ENCODE assay signal across 19 cellular contexts in the genomic region with DNA sequence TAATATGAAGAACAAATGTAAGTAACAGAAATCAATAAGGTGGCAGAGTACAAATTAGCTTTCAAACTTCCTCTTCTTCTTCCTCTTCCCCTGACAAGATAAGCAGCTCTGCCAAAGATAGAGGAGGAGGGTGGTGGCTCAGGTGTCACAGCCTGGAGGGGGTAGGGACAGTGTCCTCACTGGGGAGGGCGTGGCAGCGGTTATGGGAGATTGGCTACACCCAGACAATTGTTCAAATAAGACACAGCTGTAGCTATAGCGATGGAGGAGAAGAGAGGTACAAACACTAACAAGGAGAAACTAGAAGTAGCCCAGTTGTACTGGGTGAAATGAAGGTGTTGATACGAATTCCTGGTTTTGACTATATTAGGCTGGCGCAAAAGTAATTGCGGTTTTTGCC.
"Had no signal": no experiment of that assay in that cellular context is flagged by ENCODE, and none has a peak within 500 bp of the region (broad histone marks: within the 10 kb centered on the region; RNA-seq: fewer than 3 reads in every experiment).

No MANE protein-coding gene starts in this region.

- H3K4me3 Mint-ChIP-seq: naive thymus-derived CD8-positive, alpha-beta T cell; stimulated activated memory B cell treated with anti-CD40 and anti-IgM and Interleukin-4, amounts not matched to agents 10 μg/mL and 1 μg/mL and 100 μg/mL, for 72 hours; stimulated activated naive CD8-positive, alpha-beta T cell treated with anti-CD3 and anti-CD28 coated beads, Interleukin-15, amount 100 ng/mL, for 72 hours had no signal

- H3K27me3 ChIP-seq: neutrophil, right lobe of liver, testis, tibial nerve had no signal

- H3K36me3 ChIP-seq: heart left ventricle, neutrophil, right lobe of liver, spleen, tibial nerve had no signal

- H3K27ac Mint-ChIP-seq: naive thymus-derived CD8-positive, alpha-beta T cell; stimulated activated memory B cell treated with anti-CD40 and anti-IgM and Interleukin-4, amounts not matched to agents 10 μg/mL and 1 μg/mL and 100 μg/mL, for 72 hours; stimulated activated naive CD8-positive, alpha-beta T cell treated with anti-CD3 and anti-CD28 coated beads, Interleukin-15, amount 100 ng/mL, for 72 hours had no signal

- H3K4me1 ChIP-seq: heart left ventricle, psoas muscle, right lobe of liver, spleen, testis, tibial nerve had no signal

- DNase-seq: cortex of kidney; dorsolateral prefrontal cortex; effector CD8-positive, alpha-beta T cell; foreskin melanocyte; heart left ventricle; hippocampal formation; naive thymus-derived CD8-positive, alpha-beta T cell; psoas muscle; retina; right lobe of liver; spleen; stimulated activated CD4-positive, alpha-beta T cell treated with anti-CD3 and anti-CD28 coated beads, Interleukin-15, amount 100 ng/mL, for 24 hours; stimulated activated CD4-positive, alpha-beta T cell treated with anti-CD3 and anti-CD28 coated beads, Interleukin-1b, Interleukin-23, amount 100 ng/mL, for 48 hours; stimulated activated CD4-positive, alpha-beta T cell treated with anti-CD3 and anti-CD28 coated beads, Interleukin-4, amount 100 ng/mL, for 24 hours; stimulated activated naive CD8-positive, alpha-beta T cell treated with anti-CD3 and anti-CD28 coated beads, Interleukin-15, amount 100 ng/mL, for 72 hours; testis had no signal

- H3K36me3 Mint-ChIP-seq: naive thymus-derived CD8-positive, alpha-beta T cell; stimulated activated memory B cell treated with anti-CD40 and anti-IgM and Interleukin-4, amounts not matched to agents 10 μg/mL and 1 μg/mL and 100 μg/mL, for 72 hours had no signal

- H3K27ac ChIP-seq: dorsolateral prefrontal cortex, heart left ventricle, neutrophil, psoas muscle, right lobe of liver, spleen, testis, tibial nerve had no signal

- H3K4me3 ChIP-seq: dorsolateral prefrontal cortex, heart left ventricle, psoas muscle, right lobe of liver, spleen, testis, tibial nerve had no signal

- H3K9me3 Mint-ChIP-seq: naive thymus-derived CD8-positive, alpha-beta T cell; stimulated activated memory B cell treated with anti-CD40 and anti-IgM and Interleukin-4, amounts not matched to agents 10 μg/mL and 1 μg/mL and 100 μg/mL, for 72 hours; stimulated activated naive CD8-positive, alpha-beta T cell treated with anti-CD3 and anti-CD28 coated beads, Interleukin-15, amount 100 ng/mL, for 72 hours had no signal

- H3K4me1 Mint-ChIP-seq: naive thymus-derived CD8-positive, alpha-beta T cell; stimulated activated memory B cell treated with anti-CD40 and anti-IgM and Interleukin-4, amounts not matched to agents 10 μg/mL and 1 μg/mL and 100 μg/mL, for 72 hours; stimulated activated naive CD8-positive, alpha-beta T cell treated with anti-CD3 and anti-CD28 coated beads, Interleukin-15, amount 100 ng/mL, for 72 hours had no signal

- H3K9me3 ChIP-seq: heart left ventricle, neutrophil, psoas muscle, right lobe of liver, spleen, testis, tibial nerve had no signal
